ENCODE assay signal across 1 cellular context in the genomic region with DNA sequence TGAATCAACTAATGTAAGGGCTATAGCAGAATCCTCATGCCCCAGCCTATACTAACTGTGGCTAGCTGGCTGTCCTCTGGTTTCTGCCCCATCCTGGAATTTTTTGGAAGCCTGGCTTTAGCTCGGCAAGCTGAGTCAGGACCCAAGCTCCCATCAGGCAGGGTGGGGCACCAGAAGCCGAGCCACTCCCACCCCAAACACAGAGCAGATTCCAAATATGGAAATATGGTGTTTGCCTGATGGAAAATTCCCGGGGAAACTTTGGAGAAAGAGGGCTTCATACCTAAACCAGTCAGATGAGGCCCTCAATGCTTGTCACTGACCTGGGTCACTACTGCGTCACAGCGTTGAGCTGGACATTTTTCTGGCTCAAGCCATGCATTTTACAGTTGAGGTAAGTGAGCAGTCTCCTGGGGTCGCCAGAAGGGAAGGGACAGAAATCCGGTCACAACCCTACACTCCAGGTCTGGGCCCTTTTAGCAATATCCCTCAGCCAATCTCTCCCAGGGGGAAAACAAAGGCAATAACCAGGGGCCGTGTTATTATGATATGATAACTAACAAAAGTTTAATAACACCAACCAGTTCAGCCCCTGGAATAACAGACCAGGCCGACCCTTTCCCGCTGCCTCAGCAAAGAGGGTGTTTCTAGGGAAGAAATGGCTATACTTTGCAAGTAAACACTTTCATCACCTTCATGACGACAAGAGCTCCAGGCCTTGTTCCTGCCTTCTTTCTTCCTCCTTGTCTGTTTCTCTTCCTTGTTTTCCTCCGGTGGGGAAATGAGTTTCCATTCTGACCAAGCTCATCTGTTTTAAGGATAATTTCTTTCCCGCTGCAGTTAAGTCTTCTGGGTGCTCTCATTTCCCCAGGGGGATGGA.
TF ChIP-seq lines count a peak whose summit lies in the region.

No MANE protein-coding gene starts in this region.

TF ChIP-seq in GM23338, 12 proteins besides CTCF, POLR2A, EP300 and RAD21 (continued from another document):
- TF ChIP-seq, protein P1, sequence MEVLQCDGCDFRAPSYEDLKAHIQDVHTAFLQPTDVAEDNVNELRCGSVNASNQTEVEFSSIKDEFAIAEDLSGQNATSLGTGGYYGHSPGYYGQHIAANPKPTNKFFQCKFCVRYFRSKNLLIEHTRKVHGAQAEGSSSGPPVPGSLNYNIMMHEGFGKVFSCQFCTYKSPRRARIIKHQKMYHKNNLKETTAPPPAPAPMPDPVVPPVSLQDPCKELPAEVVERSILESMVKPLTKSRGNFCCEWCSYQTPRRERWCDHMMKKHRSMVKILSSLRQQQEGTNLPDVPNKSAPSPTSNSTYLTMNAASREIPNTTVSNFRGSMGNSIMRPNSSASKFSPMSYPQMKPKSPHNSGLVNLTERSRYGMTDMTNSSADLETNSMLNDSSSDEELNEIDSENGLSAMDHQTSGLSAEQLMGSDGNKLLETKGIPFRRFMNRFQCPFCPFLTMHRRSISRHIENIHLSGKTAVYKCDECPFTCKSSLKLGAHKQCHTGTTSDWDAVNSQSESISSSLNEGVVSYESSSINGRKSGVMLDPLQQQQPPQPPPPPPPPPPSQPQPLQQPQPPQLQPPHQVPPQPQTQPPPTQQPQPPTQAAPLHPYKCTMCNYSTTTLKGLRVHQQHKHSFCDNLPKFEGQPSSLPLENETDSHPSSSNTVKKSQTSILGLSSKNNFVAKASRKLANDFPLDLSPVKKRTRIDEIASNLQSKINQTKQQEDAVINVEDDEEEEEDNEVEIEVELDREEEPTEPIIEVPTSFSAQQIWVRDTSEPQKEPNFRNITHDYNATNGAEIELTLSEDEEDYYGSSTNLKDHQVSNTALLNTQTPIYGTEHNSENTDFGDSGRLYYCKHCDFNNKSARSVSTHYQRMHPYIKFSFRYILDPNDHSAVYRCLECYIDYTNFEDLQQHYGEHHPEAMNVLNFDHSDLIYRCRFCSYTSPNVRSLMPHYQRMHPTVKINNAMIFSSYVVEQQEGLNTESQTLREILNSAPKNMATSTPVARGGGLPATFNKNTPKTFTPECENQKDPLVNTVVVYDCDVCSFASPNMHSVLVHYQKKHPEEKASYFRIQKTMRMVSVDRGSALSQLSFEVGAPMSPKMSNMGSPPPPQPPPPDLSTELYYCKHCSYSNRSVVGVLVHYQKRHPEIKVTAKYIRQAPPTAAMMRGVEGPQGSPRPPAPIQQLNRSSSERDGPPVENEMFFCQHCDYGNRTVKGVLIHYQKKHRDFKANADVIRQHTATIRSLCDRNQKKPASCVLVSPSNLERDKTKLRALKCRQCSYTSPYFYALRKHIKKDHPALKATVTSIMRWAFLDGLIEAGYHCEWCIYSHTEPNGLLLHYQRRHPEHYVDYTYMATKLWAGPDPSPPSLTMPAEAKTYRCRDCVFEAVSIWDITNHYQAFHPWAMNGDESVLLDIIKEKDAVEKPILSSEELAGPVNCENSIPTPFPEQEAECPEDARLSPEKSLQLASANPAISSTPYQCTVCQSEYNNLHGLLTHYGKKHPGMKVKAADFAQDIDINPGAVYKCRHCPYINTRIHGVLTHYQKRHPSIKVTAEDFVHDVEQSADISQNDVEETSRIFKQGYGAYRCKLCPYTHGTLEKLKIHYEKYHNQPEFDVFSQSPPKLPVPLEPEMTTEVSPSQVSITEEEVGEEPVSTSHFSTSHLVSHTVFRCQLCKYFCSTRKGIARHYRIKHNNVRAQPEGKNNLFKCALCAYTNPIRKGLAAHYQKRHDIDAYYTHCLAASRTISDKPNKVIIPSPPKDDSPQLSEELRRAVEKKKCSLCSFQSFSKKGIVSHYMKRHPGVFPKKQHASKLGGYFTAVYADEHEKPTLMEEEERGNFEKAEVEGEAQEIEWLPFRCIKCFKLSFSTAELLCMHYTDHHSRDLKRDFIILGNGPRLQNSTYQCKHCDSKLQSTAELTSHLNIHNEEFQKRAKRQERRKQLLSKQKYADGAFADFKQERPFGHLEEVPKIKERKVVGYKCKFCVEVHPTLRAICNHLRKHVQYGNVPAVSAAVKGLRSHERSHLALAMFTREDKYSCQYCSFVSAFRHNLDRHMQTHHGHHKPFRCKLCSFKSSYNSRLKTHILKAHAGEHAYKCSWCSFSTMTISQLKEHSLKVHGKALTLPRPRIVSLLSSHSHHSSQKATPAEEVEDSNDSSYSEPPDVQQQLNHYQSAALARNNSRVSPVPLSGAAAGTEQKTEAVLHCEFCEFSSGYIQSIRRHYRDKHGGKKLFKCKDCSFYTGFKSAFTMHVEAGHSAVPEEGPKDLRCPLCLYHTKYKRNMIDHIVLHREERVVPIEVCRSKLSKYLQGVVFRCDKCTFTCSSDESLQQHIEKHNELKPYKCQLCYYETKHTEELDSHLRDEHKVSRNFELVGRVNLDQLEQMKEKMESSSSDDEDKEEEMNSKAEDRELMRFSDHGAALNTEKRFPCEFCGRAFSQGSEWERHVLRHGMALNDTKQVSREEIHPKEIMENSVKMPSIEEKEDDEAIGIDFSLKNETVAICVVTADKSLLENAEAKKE (CRISPR knock-in tag; IDR thresholded peaks at IDR 0.05): no peak
- TF ChIP-seq NANOG (IDR thresholded peaks at IDR 0.05; ENCODE audit: borderline replicate concordance): no peak
- no peak for TF ChIP-seq POLR2AphosphoS5 (IDR thresholded peaks at IDR 0.05; ENCODE audit: low read depth)
TF ChIP-seq in GM23338: peak in this region for 0.
